ENCODE assay signal across 8 cellular contexts in the genomic region with DNA sequence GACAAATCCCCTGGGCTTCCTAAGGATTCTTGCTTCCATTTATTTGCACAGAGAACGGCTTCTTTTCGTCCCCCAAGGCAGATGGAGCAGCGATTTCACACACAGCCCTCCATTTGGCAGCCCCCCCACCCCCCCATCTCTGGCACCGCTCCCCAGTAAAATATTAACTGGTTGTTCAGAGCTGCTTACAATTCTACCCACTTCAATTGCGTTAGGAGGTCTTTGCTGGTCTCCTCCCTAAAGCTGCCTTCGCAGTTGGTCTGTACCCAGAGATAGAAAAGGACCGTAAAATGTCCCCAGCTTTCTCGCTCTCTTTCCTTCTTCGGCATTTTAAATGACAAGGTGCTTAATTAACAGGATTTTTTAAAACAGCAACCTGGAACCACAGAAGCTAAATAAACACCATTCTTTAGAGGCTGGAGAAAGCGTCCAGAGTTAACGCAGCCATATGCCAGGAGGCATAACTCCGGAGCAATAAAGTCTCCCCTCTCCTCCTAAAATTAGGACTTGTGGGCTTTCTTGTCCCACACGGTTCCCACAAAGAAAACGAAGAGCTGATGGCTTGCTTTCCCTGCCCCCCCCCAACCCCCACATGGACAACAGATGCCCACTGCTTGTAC. TPM values are rescaled to one million over a fixed set of nuclear protein-coding genes. Genes with fewer than 3 reads are reported as not detected.
A peak's percentile ranks its signal among the peaks of the same experiment; 100 is the strongest.
DNase-seq lines count a peak whose midpoint lies in the region; ATAC-seq and TF ChIP-seq lines count a peak whose summit lies in the region.

No MANE protein-coding gene starts in this region.

- DNase-seq in cardiac muscle cell (ENCODE audit: low read depth in 1 of 2, low spot score in 1 of 2) (no peak), Right ventricle myocardium inferior (ENCODE audit: missing footprints) (no peak), astrocyte of the spinal cord (ENCODE audit: low read depth, low spot score) (peak; percentile 13), medulla oblongata (ENCODE audit: extremely low spot score) (peak; percentile 43), upper lobe of right lung (no peak), iPS-NIHi11 (ENCODE audit: low spot score) (no peak), kidney glomerular epithelial cell (lab: John Stamatoyannopoulos, UW) (no peak)

- H3K9me3 ChIP-seq in cardiac muscle cell (ENCODE audit: low read depth), result no peaks in the 10 kb centered on the region
- no peaks in the 10 kb centered on the region for H3K9me3 ChIP-seq in upper lobe of right lung

- no peaks in the 10 kb centered on the region for H3K27me3 ChIP-seq in cardiac muscle cell
- H3K27me3 ChIP-seq in upper lobe of right lung, result no peaks in the 10 kb centered on the region

- intact Hi-C loops in Right ventricle myocardium inferior (cut with DNase I), result no loop called here
- intact Hi-C loops in upper lobe of right lung (cut with DNase I), result loop anchor here (5.0 kb wide), 1 partner anchor 41 kb away; no protein-coding TSS in a partner anchor

- H3K27ac ChIP-seq in cardiac muscle cell, result peak overlapping the region; percentile 98
- peak overlapping the region; percentile 98 for H3K27ac ChIP-seq in upper lobe of right lung

- H3K4me1 ChIP-seq in cardiac muscle cell (ENCODE audit: low read depth) (peaks cover 86% of the 10 kb centered on the region), upper lobe of right lung (peaks cover 96% of the 10 kb centered on the region)

- H3K36me3 ChIP-seq in cardiac muscle cell (no peaks in the 10 kb centered on the region), upper lobe of right lung (no peaks in the 10 kb centered on the region)

- TF ChIP-seq CTCF in cardiac muscle cell (IDR thresholded peaks at IDR 0.05; ENCODE audit: low read depth, low read length) (no peak), astrocyte of the spinal cord (IDR thresholded peaks at IDR 0.05; ENCODE audit: low read depth, low read length) (no peak), upper lobe of right lung (IDR thresholded peaks at IDR 0.05) (no peak)

- no peak for ATAC-seq in Right ventricle myocardium inferior
- no peak for ATAC-seq in upper lobe of right lung
- no peak for ATAC-seq in HG02623 (IDR thresholded peaks at IDR 0.05; ENCODE audit: unreplicated experiment)

- H3K4me3 ChIP-seq in cardiac muscle cell, result no peak overlapping the region
- H3K4me3 ChIP-seq in astrocyte of the spinal cord (ENCODE audit: low read depth, low read length), result no peak overlapping the region
- H3K4me3 ChIP-seq in upper lobe of right lung, result peak overlapping the region; percentile 28

- in situ Hi-C loops in astrocyte of the spinal cord (cut with HindIII; ENCODE audit: low sequenced_read_pairs), result no loop called here

RNA-seq across cellular contexts. Expression of gene ZMYND8, which starts 1.7 kb away (rescaled TPM):
- 33.0 and 45.0 TPM in 2 replicates for total RNA-seq in cardiac muscle cell
- polyA plus RNA-seq in cardiac muscle cell, result 27.5 and 27.6 TPM in 2 replicates
- total RNA-seq in Right ventricle myocardium inferior, result 36.1 TPM
- total RNA-seq in upper lobe of right lung, result 45.7 TPM

Comparison
In these comparisons a context has a peak if more than half of its experiments do, and no peak if none do; other contexts are left out.
1. DNase-seq: peak in astrocyte of the spinal cord (single experiment) and medulla oblongata (single experiment); none in cardiac muscle cell (0 of 2), Right ventricle myocardium inferior (single experiment), upper lobe of right lung (single experiment), iPS-NIHi11 (single experiment) and kidney glomerular epithelial cell (single experiment).